In the genomic region with DNA sequence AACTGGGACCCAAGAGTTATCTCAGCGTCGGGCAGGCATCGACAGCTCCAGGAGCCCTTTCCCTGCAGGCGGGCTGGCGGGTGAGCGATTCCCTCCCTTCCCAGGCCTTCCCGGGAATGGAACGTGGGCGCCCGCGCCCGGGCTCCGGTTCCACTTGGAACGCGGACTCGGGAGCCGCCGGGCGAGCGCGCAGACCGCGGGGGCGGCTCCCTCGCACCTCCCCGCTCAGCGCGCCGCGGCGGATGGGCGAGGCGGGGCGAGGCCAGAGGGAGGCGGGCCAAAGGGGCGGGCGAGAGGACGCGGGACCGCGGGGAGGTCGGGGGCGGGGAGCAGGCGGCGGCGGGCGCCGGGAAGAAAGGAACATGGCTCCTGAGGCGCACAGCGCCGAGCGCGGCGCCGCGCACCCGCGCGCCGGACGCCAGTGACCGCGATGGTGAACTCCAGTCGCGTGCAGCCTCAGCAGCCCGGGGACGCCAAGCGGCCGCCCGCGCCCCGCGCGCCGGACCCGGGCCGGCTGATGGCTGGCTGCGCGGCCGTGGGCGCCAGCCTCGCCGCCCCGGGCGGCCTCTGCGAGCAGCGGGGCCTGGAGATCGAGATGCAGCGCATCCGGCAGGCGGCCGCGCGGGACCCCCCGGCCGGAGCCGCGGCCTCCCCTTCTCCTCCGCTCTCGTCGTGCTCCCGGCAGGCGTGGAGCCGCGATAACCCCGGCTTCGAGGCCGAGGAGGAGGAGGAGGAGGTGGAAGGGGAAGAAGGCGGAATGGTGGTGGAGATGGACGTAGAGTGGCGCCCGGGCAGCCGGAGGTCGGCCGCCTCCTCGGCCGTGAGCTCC, we compare ENCODE assay signal across 8 cellular contexts. TPM values are rescaled to one million over a fixed set of nuclear protein-coding genes. Genes with fewer than 3 reads are reported as not detected.
DNase-seq lines count a peak whose midpoint lies in the region; ATAC-seq lines count a peak whose summit lies in the region.

A gene (plus strand): TSS at position 332 of the 829 bp plus-strand sequence. CDS start 99 bp downstream, at position 431.

- H3K27me3 Mint-ChIP-seq in activated T-helper 17 cell treated with anti-CD3 and anti-CD28 coated beads, Interleukin-2, amount 50 U/mL, for 72 hours = no peaks in the 10 kb centered on the region
- H3K27me3 Mint-ChIP-seq in natural killer cell treated with Interleukin-12 subunit alpha and Interleukin-12 subunit beta and Interleukin-15 and Interleukin-18, amount 100 ng/mL, for 72 hours = peaks cover 0 to 9% of the 10 kb centered on the region in 2 donors

- peak; percentile 89 for ATAC-seq in GM19463 (IDR thresholded peaks at IDR 0.05; ENCODE audit: unreplicated experiment)
- ATAC-seq in activated T-helper 17 cell treated with anti-CD3 and anti-CD28 coated beads, Interleukin-2, amount 50 U/mL, for 72 hours (replicated peaks) = peak; percentile 92
- peak; percentile 97 to 98 for ATAC-seq in natural killer cell treated with Interleukin-12 subunit alpha and Interleukin-12 subunit beta and Interleukin-15 and Interleukin-18, amount 100 ng/mL, for 72 hours
- peak; percentile 94 for ATAC-seq in stimulated activated naive CD8-positive, alpha-beta T cell treated with anti-CD3 and anti-CD28 coated beads, Interleukin-15, Interleukin-2, amounts not matched to agents 100 U/mL and 50 U/mL, for 24 hours

- H3K4me3 Mint-ChIP-seq in activated T-helper 17 cell treated with anti-CD3 and anti-CD28 coated beads, Interleukin-2, amount 50 U/mL, for 72 hours = peak within 1 kb of the TSS; percentile 88
- H3K4me3 Mint-ChIP-seq in natural killer cell treated with Interleukin-12 subunit alpha and Interleukin-12 subunit beta and Interleukin-15 and Interleukin-18, amount 100 ng/mL, for 72 hours = peak within 1 kb of the TSS; percentile 95

- H3K27ac Mint-ChIP-seq in activated T-helper 17 cell treated with anti-CD3 and anti-CD28 coated beads, Interleukin-2, amount 50 U/mL, for 72 hours = peak within 1 kb of the TSS; percentile 18
- H3K27ac Mint-ChIP-seq in natural killer cell treated with Interleukin-12 subunit alpha and Interleukin-12 subunit beta and Interleukin-15 and Interleukin-18, amount 100 ng/mL, for 72 hours = peak within 1 kb of the TSS; percentile 66 to 75

- DNase-seq in Caki2 (ENCODE audit: low read depth) (peak; percentile 69), HK-2 (ENCODE audit: unreplicated experiment) (peak; percentile 82), RKO (ENCODE audit: low spot score) (peak; percentile 71), fibroblast of peridontal ligament (ENCODE audit: extremely low read depth) (peak; percentile 55)
- DNase-seq in natural killer cell treated with Interleukin-12 subunit alpha and Interleukin-12 subunit beta and Interleukin-15 and Interleukin-18, amount 100 ng/mL, for 72 hours (ENCODE audit: low spot score) = peak; percentile 88
- DNase-seq in stimulated activated naive CD8-positive, alpha-beta T cell treated with anti-CD3 and anti-CD28 coated beads, Interleukin-15, Interleukin-2, amounts not matched to agents 100 U/mL and 50 U/mL, for 24 hours = peak; percentile 84

- H3K4me1 Mint-ChIP-seq in activated T-helper 17 cell treated with anti-CD3 and anti-CD28 coated beads, Interleukin-2, amount 50 U/mL, for 72 hours = peaks cover 19% of the 10 kb centered on the region
- peaks cover 19 to 26% of the 10 kb centered on the region in 2 donors for H3K4me1 Mint-ChIP-seq in natural killer cell treated with Interleukin-12 subunit alpha and Interleukin-12 subunit beta and Interleukin-15 and Interleukin-18, amount 100 ng/mL, for 72 hours (ENCODE audit: low read depth in 2 of 2)

- H3K9me3 Mint-ChIP-seq in activated T-helper 17 cell treated with anti-CD3 and anti-CD28 coated beads, Interleukin-2, amount 50 U/mL, for 72 hours = no peaks in the 10 kb centered on the region
- no peaks in the 10 kb centered on the region for H3K9me3 Mint-ChIP-seq in natural killer cell treated with Interleukin-12 subunit alpha and Interleukin-12 subunit beta and Interleukin-15 and Interleukin-18, amount 100 ng/mL, for 72 hours

- in situ Hi-C loops in Caki2 (cut with HindIII; ENCODE audit: low pct_unique_long_range_greater_than_20kb, low sequenced_read_pairs) = no loop called here

- peaks cover 5% of the 10 kb centered on the region for H3K36me3 Mint-ChIP-seq in activated T-helper 17 cell treated with anti-CD3 and anti-CD28 coated beads, Interleukin-2, amount 50 U/mL, for 72 hours (ENCODE audit: low read depth)
- no peaks in the 10 kb centered on the region for H3K36me3 Mint-ChIP-seq in natural killer cell treated with Interleukin-12 subunit alpha and Interleukin-12 subunit beta and Interleukin-15 and Interleukin-18, amount 100 ng/mL, for 72 hours

RNA-seq across cellular contexts. Expression of the gene that starts here (rescaled TPM):
- total RNA-seq in Caki2 (2014; rRNA removed; shearing (Covaris generic); ENCODE audit: low replicate concordance) = 16.6 and 38.8 TPM in 2 replicates
- total RNA-seq in activated T-helper 17 cell treated with anti-CD3 and anti-CD28 coated beads, Interleukin-2, amount 50 U/mL, for 72 hours = 10 to 100 TPM in 1 of 2 donors, 1 to 10 TPM in 1; 7.3 to 12.7 TPM
- 10 to 100 TPM in 1 of 2 donors, 1 to 10 TPM in 1; 7.8 to 19.5 TPM for total RNA-seq in natural killer cell treated with Interleukin-12 subunit alpha and Interleukin-12 subunit beta and Interleukin-15 and Interleukin-18, amount 100 ng/mL, for 72 hours

Comparison
In these comparisons a context has a peak if more than half of its experiments do, and no peak if none do; other contexts are left out.
1. Peak in every context shown above with its lines: DNase-seq and ATAC-seq.